In the genomic region with DNA sequence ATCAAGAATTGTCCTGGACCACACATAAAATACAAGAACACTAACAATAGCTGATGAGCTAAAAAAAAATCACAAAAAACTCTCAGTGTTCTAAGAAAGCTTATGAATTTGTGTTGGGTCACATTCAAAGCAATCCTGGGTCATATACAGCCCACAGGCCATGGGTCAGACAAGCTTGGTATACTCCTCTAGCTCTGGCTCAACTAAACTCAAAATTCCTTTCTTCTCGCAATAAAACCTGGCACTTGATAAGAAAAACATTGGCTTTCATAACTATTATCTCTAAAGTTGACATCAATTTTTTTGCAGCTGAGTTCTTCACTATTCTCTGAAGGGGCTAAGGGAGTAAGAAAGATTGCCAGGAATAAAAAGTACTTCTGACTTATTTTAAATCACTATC, we compare ENCODE assay signal across 18 cellular contexts. TPM values are rescaled to one million over a fixed set of nuclear protein-coding genes. Genes with fewer than 3 reads are reported as not detected.
DNase-seq lines count a peak whose midpoint lies in the region; FAIRE-seq and TF ChIP-seq lines count a peak whose summit lies in the region.
"Had no signal": no experiment of that assay in that cellular context is flagged by ENCODE, and none has a peak within 500 bp of the region (broad histone marks: within the 10 kb centered on the region; RNA-seq: fewer than 3 reads in every experiment).

No MANE protein-coding gene starts in this region.

- no peak for TF ChIP-seq CTCF in CD14-positive monocyte (IDR thresholded peaks at IDR 0.05)
- TF ChIP-seq CTCF in neutrophil (IDR thresholded peaks at IDR 0.05): no peak

- intact Hi-C loops in CD14-positive monocyte (cut with micrococcal nuclease): loop anchor here (5.0 to 10.0 kb wide), 3 partner anchors 41 to 174 kb away; partner anchors contain the start of genes PLEK (in 1 of the 2) and PPP3R1 (in 1 of the 2)

- no peaks in the 10 kb centered on the region for H3K9me3 ChIP-seq in neutrophil
- H3K9me3 ChIP-seq: Peyer's patch had no signal

- H3K4me1 Mint-ChIP-seq in CD14-positive monocyte: peaks cover 28% of the 10 kb centered on the region

- H3K4me3 ChIP-seq in neutrophil (ENCODE audit: low read depth in 1 of 2, low read length in 1 of 2): no peak overlapping the region
- H3K4me3 ChIP-seq: Peyer's patch had no signal

- peak overlapping the region in 4 of 7 donors; percentile 30 to 99 (median 98) for H3K27ac Mint-ChIP-seq in CD14-positive monocyte

- DNase-seq in CD14-positive monocyte (ENCODE audit: low spot score) (no peak), NCI-H226 (peak; percentile 37), epithelial cell of prostate (ENCODE audit: low read depth, low spot score) (no peak), HTR-8/SVneo (ENCODE audit: insufficient read length, low spot score) (no peak), DMS79 treated with DMSO at 0.1 percent for 48 hours (lab: John Stamatoyannopoulos, UW) (no peak)
- no peak for DNase-seq in stimulated activated CD4-positive, alpha-beta T cell treated with anti-CD3 and anti-CD28 coated beads, Interleukin-12 subunit alpha, Interleukin-12 subunit beta, amount 100 ng/mL, for 4 hours
- DNase-seq: C1 segment of cervical spinal cord, GDM1, MM.1S, NCI-H1048, NCI-H1417 treated with DMSO at 0.1 percent for 48 hours, NCI-H187, NCI-H2107, NCI-H510A, NCI-H748 treated with DMSO at 0.1 percent for 48 hours, Peyer's patch had no signal

- H3K27ac ChIP-seq in epithelial cell of prostate: peak overlapping the region; percentile 61
- peak overlapping the region; percentile 84 for H3K27ac ChIP-seq in neutrophil
- H3K27ac ChIP-seq: Peyer's patch had no signal

- no peak for FAIRE-seq in HTR-8/SVneo (lab: Jason Lieb, UNC)
- FAIRE-seq: GM19239 had no signal

- peaks cover 0 to 3% of the 10 kb centered on the region in 2 donors for H3K36me3 Mint-ChIP-seq in CD14-positive monocyte

- peaks cover 51 to 60% of the 10 kb centered on the region in 2 experiments for H3K4me1 ChIP-seq in neutrophil (ENCODE audit: control insufficient read depth in 1 of 2, insufficient read depth in 1 of 2, low read depth in 1 of 2, low read length in 1 of 2)

- H3K36me3 ChIP-seq in neutrophil: no peaks in the 10 kb centered on the region
- H3K36me3 ChIP-seq: Peyer's patch had no signal

- no peaks in the 10 kb centered on the region for H3K27me3 ChIP-seq in neutrophil
- H3K27me3 ChIP-seq: Peyer's patch had no signal

- H3K27me3 Mint-ChIP-seq in CD14-positive monocyte (ENCODE audit: low read depth in 3 of 3): peaks cover 0 to 6% (median 0%) of the 10 kb centered on the region in 3 donors

- no peak overlapping the region for H3K4me3 Mint-ChIP-seq in CD14-positive monocyte

- H3K9me3 Mint-ChIP-seq in CD14-positive monocyte: peaks cover 0 to 6% (median 2%) of the 10 kb centered on the region in 7 donors

RNA-seq across cellular contexts. Expression of gene FBXO48, which starts 38.3 kb away (rescaled TPM):
- polyA plus RNA-seq in CD14-positive monocyte: under 1 TPM; 0.08 to 0.31 TPM

RNA-seq across cellular contexts. Expression of gene APLF, which starts 38.6 kb away (rescaled TPM):
- 1 to 10 TPM; 1.2 to 1.8 TPM for polyA plus RNA-seq in CD14-positive monocyte
